In genomic region chr6:16583151-16583762, GRCh38 we compare ENCODE assay signal across 15 cellular contexts.
DNase-seq lines count a peak whose midpoint lies in the region; ATAC-seq, FAIRE-seq and TF ChIP-seq lines count a peak whose summit lies in the region.
"Had no signal": no experiment of that assay in that cellular context is flagged by ENCODE, and none has a peak within 500 bp of the region (broad histone marks: within the 10 kb centered on the region; RNA-seq: fewer than 3 reads in every experiment).

No MANE protein-coding gene starts in this region.

- WGBS in adrenal gland, 4 donors = 83 to 88% (median 87%) methylated on average over 12 of the region's 12 CpGs

- peak; percentile 35 for FAIRE-seq in GM18507 (lab: Jason Lieb, UNC)
- FAIRE-seq: HTR-8/SVneo had no signal

- H3K4me3 ChIP-seq in gastrocnemius medialis (peak overlapping the region; percentile 23 to 45 (median 30)), adrenal gland (no peak overlapping the region)
- H3K4me3 ChIP-seq: lung had no signal

- peaks cover 0 to 12% of the 10 kb centered on the region in 2 donors for H3K36me3 ChIP-seq in gastrocnemius medialis
- no peaks in the 10 kb centered on the region for H3K36me3 ChIP-seq in adrenal gland (replicated peaks in 1 of 2)

- H3K27me3 ChIP-seq in gastrocnemius medialis (no peaks in the 10 kb centered on the region), adrenal gland (no peaks in the 10 kb centered on the region)

- intact Hi-C loops in gastrocnemius medialis (cut with DNase I; ENCODE audit: low total_unique reads) = no loop called here
- intact Hi-C loops in adrenal gland (cut with DNase I) = no loop called here

- TF ChIP-seq CTCF in gastrocnemius medialis (IDR thresholded peaks at IDR 0.05 in 4 of 5, conservative IDR thresholded peaks at IDR 0.05 in 1 of 5) (no peak), adrenal gland (IDR thresholded peaks at IDR 0.05) (no peak)

- no peaks in the 10 kb centered on the region for H3K9me3 ChIP-seq in gastrocnemius medialis
- H3K9me3 ChIP-seq in adrenal gland (replicated peaks in 1 of 3) = no peaks in the 10 kb centered on the region

- ATAC-seq in HG03175 (IDR thresholded peaks at IDR 0.05; ENCODE audit: unreplicated experiment) (peak; percentile 72), gastrocnemius medialis (peak; percentile 80 to 91)

- H3K27ac ChIP-seq in gastrocnemius medialis = peak overlapping the region; percentile 17 to 76 (median 59)
- no peak overlapping the region for H3K27ac ChIP-seq in adrenal gland
- H3K27ac ChIP-seq: C4-2B had no signal

- TF ChIP-seq POLR2A in gastrocnemius medialis (IDR thresholded peaks at IDR 0.05) = no peak
- no peak for TF ChIP-seq POLR2A in adrenal gland (IDR thresholded peaks at IDR 0.05)

- DNase-seq in GM18507 (ENCODE audit: extremely low spot score, insufficient read length, low read depth) = no peak
- DNase-seq in fibroblast of gingiva (ENCODE audit: low read depth) = peak; percentile 25
- DNase-seq in gastrocnemius medialis = peak; percentile 11 to 49
- no peak for DNase-seq in T-helper 9 cell
- DNase-seq in DMS79 (lab: John Stamatoyannopoulos, UW) = no peak
- no peak for DNase-seq in adrenal gland
- DNase-seq in CD1c-positive myeloid dendritic cell (ENCODE audit: extremely low spot score) = no peak
- DNase-seq: activated naive CD8-positive, alpha-beta T cell treated with anti-CD3 and anti-CD28 coated beads, Interleukin-2, amount 10 ng/mL, durations not matched to agents 7 days and 5 days; NCI-H1105 treated with DMSO at 0.1 percent for 48 hours; NCI-H524; SIG-M5 had no signal

- H3K4me1 ChIP-seq in gastrocnemius medialis (peaks cover 0 to 10% of the 10 kb centered on the region in 2 donors), adrenal gland (replicated peaks in 1 of 2) (peaks cover 0 to 4% of the 10 kb centered on the region in 2 donors)

- in situ Hi-C loops in gastrocnemius medialis (cut with MboI; ENCODE audit: low sequenced_read_pairs in 4 of 4) = no loop called here

Comparison
In these comparisons a context has a peak if more than half of its experiments do, and no peak if none do; other contexts are left out.
1. DNase-seq: peak in fibroblast of gingiva (single experiment) and gastrocnemius medialis (2 of 2); none in GM18507 (single experiment), T-helper 9 cell (single experiment), DMS79 (single experiment), adrenal gland (0 of 7) and CD1c-positive myeloid dendritic cell (single experiment).
2. H3K27ac ChIP-seq: peak in gastrocnemius medialis (4 of 4); none in adrenal gland (0 of 5).
3. H3K4me3 ChIP-seq: peak in gastrocnemius medialis (4 of 4); none in adrenal gland (0 of 4).